ENCODE assay signal across 8 cellular contexts in genomic region chr4:39458505-39459300, GRCh38. TPM values are rescaled to one million over a fixed set of nuclear protein-coding genes. Genes with fewer than 3 reads are reported as not detected.
DNase-seq lines count a peak whose midpoint lies in the region; ATAC-seq and TF ChIP-seq lines count a peak whose summit lies in the region.

Gene LIAS, plus strand, starts transcription at chr4:39459056. Its CDS starts 62 bp downstream, at chr4:39459118.
Gene RPL9, minus strand, starts transcription at chr4:39458922. Its CDS starts 483 bp downstream, at chr4:39458439.

- peaks cover 52% of the 10 kb centered on the region for H3K79me2 ChIP-seq in PC-3 (ENCODE audit: low read length)

- peak within 1 kb of the TSS; percentile 100 for H3K9ac ChIP-seq in PC-3 (ENCODE audit: low read length)

- H3K9me3 ChIP-seq in PC-3 (ENCODE audit: low read length) (no peaks in the 10 kb centered on the region), mononuclear cell (ENCODE audit: low read depth, low read length) (no peaks in the 10 kb centered on the region)

- H3K4me3 ChIP-seq in PC-3 (ENCODE audit: low read length): peak within 1 kb of the TSS; percentile 100
- peak within 1 kb of the TSS; percentile 89 for H3K4me3 ChIP-seq in epithelial cell of esophagus (ENCODE audit: low read length)
- H3K4me3 ChIP-seq in mononuclear cell (ENCODE audit: low read length): peak within 1 kb of the TSS; percentile 83

- intact Hi-C loops in PC-3 (cut with micrococcal nuclease): no loop called here

- no peak for TF ChIP-seq RAD21 in Ishikawa (IDR thresholded peaks at IDR 0.05; ENCODE audit: low read depth)

- H3K27me3 ChIP-seq in PC-3 (ENCODE audit: low read length) (no peaks in the 10 kb centered on the region), mononuclear cell (ENCODE audit: insufficient read depth, low read length) (no peaks in the 10 kb centered on the region)

- H3K36me3 ChIP-seq in PC-3 (ENCODE audit: low read depth, low read length): peaks cover 42% of the 10 kb centered on the region

- H3K4me1 ChIP-seq in PC-3 (ENCODE audit: insufficient read depth, low read length): peaks cover 16% of the 10 kb centered on the region
- H3K4me1 ChIP-seq in mononuclear cell (ENCODE audit: insufficient read depth, low read length): peaks cover 26% of the 10 kb centered on the region

- TF ChIP-seq CTCF in PC-3 (conservative IDR thresholded peaks at IDR 0.05; ENCODE audit: low read depth, low read length): no peak
- TF ChIP-seq CTCF in epithelial cell of esophagus (IDR thresholded peaks at IDR 0.05; ENCODE audit: insufficient read depth, low read depth, low read length, missing control alignments): no peak

- ATAC-seq in GM21576 (IDR thresholded peaks at IDR 0.05; ENCODE audit: unreplicated experiment): peak; percentile 84
- peak; percentile 91 for ATAC-seq in PC-3

- POLR2A ChIA-PET in PC-3 (lab: Charles Lee; ENCODE audit: unreplicated experiment): interaction anchor here (0.6 kb wide), 2 partner anchors 68 to 272 kb away, joined by 3 to 13 read pairs; partner anchors contain the start of gene UGDH

- BruUV-seq in PC-3 (replicated peaks; lab: Mats Ljungman, UMichigan): TSS peak; percentile 56

- peak within 1 kb of the TSS; percentile 98 for H3K4me2 ChIP-seq in PC-3 (ENCODE audit: low read length)

- peaks cover 7% of the 10 kb centered on the region for H3F3A ChIP-seq in PC-3 (ENCODE audit: low read length, unreplicated experiment)

- H4K20me1 ChIP-seq in PC-3 (ENCODE audit: low read length): peaks cover 44% of the 10 kb centered on the region

- no peaks in the 10 kb centered on the region for H3K9me2 ChIP-seq in PC-3 (replicated peaks; ENCODE audit: low read length)

- peak; percentile 85 for DNase-seq in DMS114 treated with DMSO at 0.1 percent for 48 hours (lab: John Stamatoyannopoulos, UW; ENCODE audit: unreplicated experiment)
- DNase-seq in PC-3: peak; percentile 97
- DNase-seq in activated T-cell treated with anti-CD3 and anti-CD28 coated beads for 48 hours (ENCODE audit: low read depth): peak; percentile 88
- DNase-seq in epithelial cell of esophagus (ENCODE audit: low read depth): peak; percentile 99
- peak; percentile 88 to 90 for DNase-seq in stimulated activated CD8-positive, alpha-beta memory T cell treated with anti-CD3 and anti-CD28 coated beads, Interleukin-4, amount 100 ng/mL, for 1 hour (ENCODE audit: low read depth in 2 of 2, low spot score in 1 of 2)

- no peak for TF ChIP-seq EP300 in Ishikawa (IDR thresholded peaks at IDR 0.05; ENCODE audit: borderline replicate concordance)

- CTCF ChIA-PET in PC-3 (lab: Charles Lee): no interaction called here

- peak within 1 kb of the TSS; percentile 76 for H3K27ac ChIP-seq in PC-3 (ENCODE audit: low read length)

- peak within 1 kb of the TSS; percentile 74 for H2AFZ ChIP-seq in PC-3 (ENCODE audit: low read length)

TF ChIP-seq in Ishikawa, 13 proteins besides CTCF, POLR2A, EP300 and RAD21:
- no peak for TF ChIP-seq EGR1 (IDR thresholded peaks at IDR 0.05)
- 0 out of 2 replicates have a peak, but pooled peaks have one; percentile 25 for TF ChIP-seq TEAD4 (IDR thresholded peaks at IDR 0.05)
- TF ChIP-seq MAX (IDR thresholded peaks at IDR 0.05): peak; percentile 97
- TF ChIP-seq NFIC (IDR thresholded peaks at IDR 0.05): no peak
- no peak for TF ChIP-seq REST (IDR thresholded peaks at IDR 0.05; ENCODE audit: low read depth)
- TF ChIP-seq ZBTB7A (IDR thresholded peaks at IDR 0.05; ENCODE audit: low read depth): no peak
- TF ChIP-seq TCF12 (IDR thresholded peaks at IDR 0.05; ENCODE audit: low read depth): no peak
- peak; percentile 97 for TF ChIP-seq TAF1 (IDR thresholded peaks at IDR 0.05; ENCODE audit: low read depth)
- 0 out of 2 replicates have a peak, but pooled peaks have one; percentile 17 for TF ChIP-seq CEBPB (IDR thresholded peaks at IDR 0.05)
- TF ChIP-seq YY1 (IDR thresholded peaks at IDR 0.05; ENCODE audit: low read depth): peak; percentile 33
- peak; percentile 100 for TF ChIP-seq CREB1 (IDR thresholded peaks at IDR 0.05; ENCODE audit: low read depth)
- no peak for TF ChIP-seq FOXM1 (IDR thresholded peaks at IDR 0.05; ENCODE audit: borderline replicate concordance, low read depth)
- no peak; the same call in 1 of the 2 replicates for TF ChIP-seq USF1 (IDR thresholded peaks at IDR 0.05)

RNA-seq across cellular contexts. Expression of gene LIAS, which starts in this region (rescaled TPM):
- total RNA-seq in PC-3 (2014; rRNA removed) (6.6 and 8.3 TPM in 2 replicates), mononuclear cell (8.5 TPM)

RNA-seq across cellular contexts. Expression of gene RPL9, which starts in this region (rescaled TPM):
- total RNA-seq in PC-3 (2014; rRNA removed) (1,291 and 1,298 TPM in 2 replicates), mononuclear cell (4,269 TPM)

Comparison
In these comparisons a context has a peak if more than half of its experiments do, and no peak if none do; other contexts are left out.
1. Peak in every context shown above with its lines: DNase-seq, ATAC-seq, H3K4me3 ChIP-seq and H3K27ac ChIP-seq.